In the genomic region with DNA sequence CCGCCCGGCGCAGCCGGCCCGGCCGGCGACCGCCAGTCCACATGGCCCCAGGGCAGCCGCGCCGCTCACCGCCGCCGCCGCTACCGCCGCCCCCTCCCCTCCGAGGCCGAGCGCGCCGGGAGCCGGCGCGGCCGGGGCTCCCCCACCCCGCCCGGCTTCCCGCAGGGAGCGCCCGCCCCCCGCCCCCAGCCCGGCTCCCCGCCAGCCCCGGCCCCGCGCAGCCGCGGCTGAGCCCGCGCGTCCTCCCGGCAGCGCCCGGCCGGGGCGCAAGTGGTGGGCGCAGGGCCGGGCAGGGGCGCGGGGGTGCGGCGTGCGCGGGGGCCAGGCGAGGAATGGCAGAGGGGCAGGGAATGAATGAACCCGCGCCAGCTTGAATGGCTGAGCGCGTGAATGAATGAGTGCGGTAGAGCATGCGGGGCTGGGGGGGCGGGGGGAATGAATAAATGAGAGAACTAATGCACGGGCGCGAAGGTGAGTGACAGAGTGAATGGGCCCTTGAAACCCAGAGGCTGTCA, we compare ENCODE assay signal across 9 cellular contexts. TPM values are rescaled to one million over a fixed set of nuclear protein-coding genes. Genes with fewer than 3 reads are reported as not detected.
DNase-seq lines count a peak whose midpoint lies in the region; ATAC-seq and TF ChIP-seq lines count a peak whose summit lies in the region.
"Had no signal": no experiment of that assay in that cellular context is flagged by ENCODE, and none has a peak within 500 bp of the region (broad histone marks: within the 10 kb centered on the region; RNA-seq: fewer than 3 reads in every experiment).

TSS of gene BEGAIN (minus strand) at position 170 of the 515 bp plus-strand sequence. CDS start at position 43, 127 bp downstream.

- TF ChIP-seq POLR2A in IMR-90 (IDR thresholded peaks at IDR 0.05; ENCODE audit: low read depth, low read length) = no peak

- H3K4me3 Mint-ChIP-seq in naive thymus-derived CD4-positive, alpha-beta T cell = peak within 1 kb of the TSS; percentile 64 to 87 (median 80)

- H4K91ac ChIP-seq in IMR-90 (ENCODE audit: insufficient read depth, low read depth, low read length) = no peak within 1 kb of the TSS

- H3K9ac ChIP-seq in IMR-90 (ENCODE audit: low read depth, low read length) = no peak within 1 kb of the TSS
- no peak within 1 kb of the TSS for H3K9ac ChIP-seq in duodenal mucosa (ENCODE audit: low read depth in 1 of 2, low read length in 2 of 2)

- peaks cover 20 to 35% (median 28%) of the 10 kb centered on the region in 5 donors for H3K27me3 Mint-ChIP-seq in naive thymus-derived CD4-positive, alpha-beta T cell

- in situ Hi-C loops in IMR-90 (cut with MboI; ENCODE audit: low sequenced_read_pairs) = no loop called here

- H3K4me1 ChIP-seq in IMR-90 (ENCODE audit: control insufficient read depth, insufficient read depth, low read length) (no peaks in the 10 kb centered on the region), duodenal mucosa (ENCODE audit: control insufficient read depth in 1 of 2, insufficient read depth in 2 of 2, low read length in 2 of 2) (peaks cover 4 to 5% of the 10 kb centered on the region in 2 donors)
- H3K4me1 ChIP-seq in naive thymus-derived CD4-positive, alpha-beta T cell (ENCODE audit: control insufficient read depth in 2 of 2, insufficient read depth in 2 of 2, low read length in 2 of 2) = peaks cover 3 to 6% of the 10 kb centered on the region in 2 donors

- dilution Hi-C loops in IMR-90 (cut with HindIII; ENCODE audit: low sequenced_read_pairs, unreplicated experiment) = no loop called here

- H3K9me3 ChIP-seq in AG04450 (ENCODE audit: control insufficient read depth, insufficient read depth, low read length) (no peaks in the 10 kb centered on the region; the same call in 1 of the 2 replicates), IMR-90 (ENCODE audit: control insufficient read depth, insufficient read depth, low read length) (no peaks in the 10 kb centered on the region), duodenal mucosa (ENCODE audit: control insufficient read depth in 1 of 2, low read length in 2 of 2) (no peaks in the 10 kb centered on the region)
- H3K9me3 ChIP-seq in naive thymus-derived CD4-positive, alpha-beta T cell (ENCODE audit: control insufficient read depth in 2 of 3, low read length in 3 of 3) = no peaks in the 10 kb centered on the region

- H3K27ac ChIP-seq in AG04450 (ENCODE audit: low read depth, low read length) (no peak within 1 kb of the TSS), IMR-90 (ENCODE audit: insufficient read depth, low read length) (no peak within 1 kb of the TSS), duodenal mucosa (ENCODE audit: low read depth, low read length) (no peak within 1 kb of the TSS)
- H3K27ac ChIP-seq in naive thymus-derived CD4-positive, alpha-beta T cell (ENCODE audit: low read depth, low read length) = no peak within 1 kb of the TSS

- H3K4me3 ChIP-seq in AG04450 (ENCODE audit: low read depth, low read length) (peak within 1 kb of the TSS; percentile 49), IMR-90 (ENCODE audit: insufficient read depth, low read depth, low read length) (peak within 1 kb of the TSS; percentile 32), duodenal mucosa (ENCODE audit: low read depth in 1 of 2, low read length in 2 of 2) (peak within 1 kb of the TSS; percentile 47 to 59)
- peak within 1 kb of the TSS; percentile 27 for H3K4me3 ChIP-seq in naive thymus-derived CD4-positive, alpha-beta T cell (ENCODE audit: low read length)

- no peaks in the 10 kb centered on the region for H3K79me1 ChIP-seq in IMR-90 (ENCODE audit: low read depth in 1 of 2, low read length in 2 of 2)

- no peak within 1 kb of the TSS for H3K18ac ChIP-seq in IMR-90 (ENCODE audit: low read depth, low read length)

- no peak within 1 kb of the TSS for H3K14ac ChIP-seq in IMR-90 (replicated peaks; ENCODE audit: low read depth, low read length)

- H3K36me3 ChIP-seq in IMR-90 (ENCODE audit: control insufficient read depth, insufficient read depth, low read length) = no peaks in the 10 kb centered on the region
- H3K36me3 ChIP-seq in duodenal mucosa (ENCODE audit: control insufficient read depth in 1 of 2, insufficient read depth in 2 of 2, low read length in 2 of 2) = no peaks in the 10 kb centered on the region
- H3K36me3 ChIP-seq in naive thymus-derived CD4-positive, alpha-beta T cell (ENCODE audit: control insufficient read depth in 2 of 3, insufficient read depth in 3 of 3, low read length in 3 of 3) = no peaks in the 10 kb centered on the region

- no peak within 1 kb of the TSS for H2BK120ac ChIP-seq in IMR-90 (ENCODE audit: low read depth, low read length)

- H4K8ac ChIP-seq in IMR-90 (ENCODE audit: low read depth in 2 of 2, low read length in 2 of 2) = no peak within 1 kb of the TSS

- no peak within 1 kb of the TSS for H3K23ac ChIP-seq in IMR-90 (ENCODE audit: low read depth, low read length)

- H3K9me1 ChIP-seq in IMR-90 (ENCODE audit: insufficient read depth, low read length) = no peaks in the 10 kb centered on the region

- no peak within 1 kb of the TSS for H2BK5ac ChIP-seq in IMR-90 (ENCODE audit: low read depth, low read length, poor library complexity, severe bottlenecking)

- no peaks in the 10 kb centered on the region for H4K20me1 ChIP-seq in IMR-90 (ENCODE audit: insufficient read depth, low read length)

- H3K4me2 ChIP-seq in IMR-90 (ENCODE audit: low read depth, low read length) = peak within 1 kb of the TSS; percentile 49; the same call in 1 of the 2 replicates

- POLR2A ChIA-PET in AG04450 (lab: Yijun Ruan, JAX) = no interaction called here
- POLR2A ChIA-PET in IMR-90 (lab: Charles Lee; ENCODE audit: unreplicated experiment) = no interaction called here
- POLR2A ChIA-PET in naive thymus-derived CD4-positive, alpha-beta T cell (lab: Charles Lee) = no interaction called here

- 2% methylated on average over 24 of the region's 66 CpGs; no CpG with 5 or more reads in 1 of the 2 experiments for WGBS in IMR-90 (ENCODE audit: extremely low coverage in 2 of 2, insufficient read length in 1 of 2), 2 experiments

- H4K5ac ChIP-seq in IMR-90 (ENCODE audit: low read depth, low read length) = no peak within 1 kb of the TSS

- no peak within 1 kb of the TSS for H3K4ac ChIP-seq in IMR-90 (ENCODE audit: low read depth, low read length)

- H3K27ac Mint-ChIP-seq in naive thymus-derived CD4-positive, alpha-beta T cell = peak within 1 kb of the TSS in 1 of 9 donors; percentile 19

- peaks cover 0 to 6% (median 0%) of the 10 kb centered on the region in 7 donors for H3K4me1 Mint-ChIP-seq in naive thymus-derived CD4-positive, alpha-beta T cell

- intact Hi-C loops in IMR-90 (cut with micrococcal nuclease) = no loop called here
- intact Hi-C loops in naive thymus-derived CD4-positive, alpha-beta T cell (cut with micrococcal nuclease) = loop anchor here in 1 of 2 donors (2.0 kb wide), 1 partner anchor 57 kb away; no protein-coding TSS in a partner anchor

- no peak within 1 kb of the TSS for H2BK20ac ChIP-seq in IMR-90 (ENCODE audit: low read depth, low read length)

- BruUV-seq in IMR-90 (replicated peaks; lab: Mats Ljungman, UMichigan) = no TSS peak

- no peaks in the 10 kb centered on the region for H3K36me3 Mint-ChIP-seq in naive thymus-derived CD4-positive, alpha-beta T cell

- DNase-seq in AG04450 (ENCODE audit: low read depth, low spot score) = no peak
- no peak for DNase-seq in IMR-90
- DNase-seq in naive thymus-derived CD4-positive, alpha-beta T cell = no peak
- no peak for DNase-seq in medulla oblongata (ENCODE audit: extremely low spot score)
- DNase-seq in activated CD4-positive, alpha-beta T cell treated with anti-CD3 and anti-CD28 coated beads, Interleukin-2, amount 50 U/mL, for 4 hours = no peak
- DNase-seq in HuH-7 (ENCODE audit: low spot score) = no peak

- peaks cover 35% of the 10 kb centered on the region for H3K27me3 ChIP-seq in AG04450 (ENCODE audit: control insufficient read depth, insufficient read depth, low read length)
- H3K27me3 ChIP-seq in IMR-90 (ENCODE audit: control insufficient read depth, insufficient read depth, low read length) = peaks cover 66% of the 10 kb centered on the region
- peaks cover 15 to 29% of the 10 kb centered on the region in 2 donors for H3K27me3 ChIP-seq in duodenal mucosa (ENCODE audit: control insufficient read depth in 1 of 2, insufficient read depth in 2 of 2, low read length in 2 of 2)
- H3K27me3 ChIP-seq in naive thymus-derived CD4-positive, alpha-beta T cell (ENCODE audit: control insufficient read depth in 2 of 2, insufficient read depth in 2 of 2, low read length in 2 of 2) = no peaks in the 10 kb centered on the region

- no peak for TF ChIP-seq RAD21 in IMR-90 (IDR thresholded peaks at IDR 0.05; ENCODE audit: low read length)

- H2BK15ac ChIP-seq in IMR-90 (ENCODE audit: low read depth, low read length) = no peak within 1 kb of the TSS

- H2AFZ ChIP-seq in IMR-90 (replicated peaks; ENCODE audit: low read length, poor library complexity) = peak within 1 kb of the TSS; percentile 86

- H2AK9ac ChIP-seq in IMR-90 (replicated peaks; ENCODE audit: low read depth, low read length, poor library complexity) = no peak within 1 kb of the TSS

- CTCF ChIA-PET in AG04450 (lab: Charles Lee) = no interaction called here
- CTCF ChIA-PET in IMR-90 (lab: Yijun Ruan, JAX) = no interaction called here
- CTCF ChIA-PET in naive thymus-derived CD4-positive, alpha-beta T cell (lab: Charles Lee) = no interaction called here

- no peak within 1 kb of the TSS for H3K56ac ChIP-seq in IMR-90 (ENCODE audit: extremely low read depth, insufficient read depth, low read length)

- H2AK5ac ChIP-seq in IMR-90 (ENCODE audit: low read depth, low read length) = no peak within 1 kb of the TSS

- ATAC-seq in IMR-90 (ENCODE audit: low read depth) (no peak), GM21367 (IDR thresholded peaks at IDR 0.05; ENCODE audit: unreplicated experiment) (no peak)
- ATAC-seq in naive thymus-derived CD4-positive, alpha-beta T cell = no peak

- no peaks in the 10 kb centered on the region for H3K9me3 Mint-ChIP-seq in naive thymus-derived CD4-positive, alpha-beta T cell

- no peak for TF ChIP-seq CTCF in AG04450 (IDR thresholded peaks at IDR 0.05; ENCODE audit: low read depth, low read length)
- no peak for TF ChIP-seq CTCF in IMR-90 (conservative IDR thresholded peaks at IDR 0.05; ENCODE audit: low read depth, low read length)

TF ChIP-seq in IMR-90, 13 proteins besides CTCF, POLR2A, EP300 and RAD21:
- TF ChIP-seq MAFK (IDR thresholded peaks at IDR 0.05; ENCODE audit: low read depth, low read length) (no peak), FOS (IDR thresholded peaks at IDR 0.05; ENCODE audit: low read depth, low read length) (no peak)

RNA-seq across cellular contexts. Expression of gene BEGAIN, which starts in this region (rescaled TPM):
- 0.16 and 0.48 TPM in 2 replicates for polyA plus RNA-seq in AG04450 (2011; rRNA removed)
- polyA minus RNA-seq in AG04450 (2011; rRNA and poly(A)+ RNA removed) = 0.78 and 0.87 TPM in 2 replicates
- 0.18 and 0.28 TPM in 2 replicates for total RNA-seq in IMR-90 (2012; rRNA removed)
- polyA plus RNA-seq in IMR-90 (2012; rRNA removed) = 0.99 and 1.2 TPM in 2 replicates
- 1.5 and 1.6 TPM in 2 replicates for polyA plus RNA-seq in IMR-90 (2012; cell fraction: cytosol; rRNA removed)
- polyA plus RNA-seq in IMR-90 (2012; cell fraction: nucleus; rRNA removed; ENCODE audit: low replicate concordance) = 4.0 and 6.6 TPM in 2 replicates
- total RNA-seq in naive thymus-derived CD4-positive, alpha-beta T cell = 1 to 10 TPM in 4 of 5 experiments, under 1 TPM in 1; 0.73 to 2.4 (median 1.5) TPM
- under 1 TPM; 0.38 to 0.64 TPM for polyA plus RNA-seq in naive thymus-derived CD4-positive, alpha-beta T cell
- total RNA-seq: glomerular endothelial cell had no signal
